ENCODE assay signal across 20 cellular contexts in genomic region chr11:131561486-131561885, GRCh38.
DNase-seq lines count a peak whose midpoint lies in the region; ATAC-seq, FAIRE-seq and TF ChIP-seq lines count a peak whose summit lies in the region.
"Had no signal": no experiment of that assay in that cellular context is flagged by ENCODE, and none has a peak within 500 bp of the region (broad histone marks: within the 10 kb centered on the region; RNA-seq: fewer than 3 reads in every experiment).

No MANE protein-coding gene starts in this region.

- DNase-seq in ELF-1 (ENCODE audit: low read depth, low spot score) (peak; percentile 19), astrocyte (ENCODE audit: low read depth) (peak; percentile 14), iPS-NIHi11 (ENCODE audit: low spot score) (peak; percentile 15), neural progenitor cell (ENCODE audit: low spot score) (no peak), NCI-H1417 (lab: John Stamatoyannopoulos, UW) (no peak), D341Med (ENCODE audit: low spot score) (no peak), T-helper 9 cell (no peak)
- DNase-seq: AML-193, COR-L47, DMS153, KG1, NCI-H146, NCI-H2081, NCI-H510A, NCI-H82, PC-9 had no signal

- H3K4me1 ChIP-seq in astrocyte (ENCODE audit: insufficient read depth, low read length), result no peaks in the 10 kb centered on the region
- peaks cover 7% of the 10 kb centered on the region for H3K4me1 ChIP-seq in neural progenitor cell

- H3K4me2 ChIP-seq in astrocyte (ENCODE audit: low read length), result no peak overlapping the region
- H3K4me2 ChIP-seq in neural progenitor cell, result no peak overlapping the region
- H3K4me2 ChIP-seq: PC-9 had no signal

- H3K4me3 ChIP-seq in astrocyte (ENCODE audit: insufficient read depth, low read depth, low read length), result no peak overlapping the region
- H3K4me3 ChIP-seq in neural progenitor cell, result no peak overlapping the region
- H3K4me3 ChIP-seq: PC-9 had no signal

- H3K27ac Mint-ChIP-seq in astrocyte (ENCODE audit: unreplicated experiment), result peak overlapping the region; percentile 64
- peak overlapping the region; percentile 57 for H3K27ac Mint-ChIP-seq in neural progenitor cell
- H3K27ac Mint-ChIP-seq: CD14-positive monocyte had no signal

- FAIRE-seq in astrocyte (lab: Jason Lieb, UNC), result no peak
- FAIRE-seq: A204.1, HepG2 had no signal

- peaks cover 21% of the 10 kb centered on the region for H3K4me1 Mint-ChIP-seq in astrocyte (ENCODE audit: low read depth, unreplicated experiment)
- peaks cover 11% of the 10 kb centered on the region for H3K4me1 Mint-ChIP-seq in neural progenitor cell
- H3K4me1 Mint-ChIP-seq: CD14-positive monocyte had no signal

- H3K27me3 Mint-ChIP-seq in astrocyte (ENCODE audit: low read depth, unreplicated experiment), result peaks cover 12% of the 10 kb centered on the region
- peaks cover 2% of the 10 kb centered on the region for H3K27me3 Mint-ChIP-seq in neural progenitor cell (ENCODE audit: insufficient read depth, low read depth)

- H3K27me3 ChIP-seq in astrocyte (ENCODE audit: insufficient read depth, low read length), result no peaks in the 10 kb centered on the region
- no peaks in the 10 kb centered on the region for H3K27me3 ChIP-seq in neural progenitor cell

- no peaks in the 10 kb centered on the region for H3F3A ChIP-seq in neural progenitor cell (ENCODE audit: low read depth)

- H2AFZ ChIP-seq in astrocyte (ENCODE audit: low read depth, low read length) (no peak overlapping the region), neural progenitor cell (replicated peaks) (no peak overlapping the region)
- H2AFZ ChIP-seq: PC-9 had no signal

- H3K9ac ChIP-seq in astrocyte (ENCODE audit: low read length) (no peak overlapping the region), neural progenitor cell (no peak overlapping the region)

- H3K36me3 ChIP-seq in astrocyte (ENCODE audit: insufficient read depth, low read length), result no peaks in the 10 kb centered on the region
- H3K36me3 ChIP-seq in neural progenitor cell, result no peaks in the 10 kb centered on the region

- TF ChIP-seq CTCF in astrocyte (IDR thresholded peaks at IDR 0.05; ENCODE audit: insufficient read depth, low read depth, low read length) (no peak), neural progenitor cell (IDR thresholded peaks at IDR 0.05) (peak; percentile 21)

- H3K27ac ChIP-seq in astrocyte (ENCODE audit: low read depth, low read length) (no peak overlapping the region), neural progenitor cell (no peak overlapping the region)
- H3K27ac ChIP-seq: PC-9 had no signal

- no peaks in the 10 kb centered on the region for H4K20me1 ChIP-seq in astrocyte (ENCODE audit: insufficient read depth, low read length)
- H4K20me1 ChIP-seq in neural progenitor cell (ENCODE audit: low read depth), result no peaks in the 10 kb centered on the region

- H3K9me3 Mint-ChIP-seq in astrocyte (ENCODE audit: unreplicated experiment), result no peaks in the 10 kb centered on the region
- no peaks in the 10 kb centered on the region for H3K9me3 Mint-ChIP-seq in neural progenitor cell

- no peaks in the 10 kb centered on the region for H3K79me2 ChIP-seq in astrocyte (ENCODE audit: insufficient read depth, low read length)
- no peaks in the 10 kb centered on the region for H3K79me2 ChIP-seq in neural progenitor cell (ENCODE audit: low read depth)

- ATAC-seq in HG02884 (IDR thresholded peaks at IDR 0.05; ENCODE audit: unreplicated experiment), result no peak
- ATAC-seq: HepG2 had no signal

- H3K4me3 Mint-ChIP-seq in astrocyte (ENCODE audit: unreplicated experiment) (no peak overlapping the region), neural progenitor cell (no peak overlapping the region)
- H3K4me3 Mint-ChIP-seq: CD14-positive monocyte had no signal

- no peaks in the 10 kb centered on the region for H3K9me3 ChIP-seq in astrocyte (ENCODE audit: insufficient read depth, low read depth, low read length)
- no peaks in the 10 kb centered on the region for H3K9me3 ChIP-seq in neural progenitor cell (ENCODE audit: low read depth)

- H3K36me3 Mint-ChIP-seq in astrocyte (ENCODE audit: low read depth, unreplicated experiment) (peaks cover 1% of the 10 kb centered on the region), neural progenitor cell (no peaks in the 10 kb centered on the region)
- H3K36me3 Mint-ChIP-seq: CD14-positive monocyte had no signal

Comparison
In these comparisons a context has a peak if more than half of its experiments do, and no peak if none do; other contexts are left out.
1. DNase-seq: peak in ELF-1 (single experiment), astrocyte (single experiment) and iPS-NIHi11 (single experiment); none in neural progenitor cell (single experiment), NCI-H1417 (0 of 3), D341Med (single experiment) and T-helper 9 cell (single experiment).